ENCODE assay signal across 19 cellular contexts in the genomic region with DNA sequence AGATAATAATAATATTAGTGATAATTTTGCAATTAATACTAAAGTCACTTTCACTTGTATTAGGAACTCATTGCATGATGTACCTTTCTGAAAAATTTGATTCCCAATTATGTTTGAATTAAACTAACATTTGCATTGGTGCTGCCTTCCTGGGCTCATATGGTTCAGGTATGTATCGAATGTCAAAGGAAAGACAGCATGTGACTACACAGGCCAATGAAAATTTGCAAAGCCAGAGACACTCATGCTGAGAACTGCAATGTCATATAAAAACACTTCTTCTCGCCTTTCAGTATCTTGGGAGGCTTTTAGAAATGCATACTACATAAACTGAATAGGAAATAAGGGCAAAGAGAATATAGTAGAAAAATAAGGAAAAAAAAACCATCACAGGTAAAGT.
"Had no signal": no experiment of that assay in that cellular context is flagged by ENCODE, and none has a peak within 500 bp of the region (broad histone marks: within the 10 kb centered on the region; RNA-seq: fewer than 3 reads in every experiment).

No MANE protein-coding gene starts in this region.

- DNase-seq: activated B cell treated with CpG ODN at 0.5 μM for 24 hours; activated CD4-positive, alpha-beta T cell treated with anti-CD3 and anti-CD28 coated beads for 36 hours; activated CD4-positive, alpha-beta T cell treated with anti-CD3 and anti-CD28 coated beads, Interleukin-2, amount 50 U/mL, for 4 hours; activated CD8-positive, alpha-beta memory T cell treated with anti-CD3 and anti-CD28 coated beads for 24 hours; activated CD8-positive, alpha-beta memory T cell treated with anti-CD3 and anti-CD28 coated beads, Interleukin-2, amount 50 U/mL, for 4 hours; activated naive CD4-positive, alpha-beta T cell; activated naive CD8-positive, alpha-beta T cell treated with anti-CD3 and anti-CD28 coated beads for 36 hours; activated T-cell treated with anti-CD3 and anti-CD28 coated beads, Interleukin-2, amount 50 U/mL, for 24 hours; effector memory CD4-positive, alpha-beta T cell; foreskin keratinocyte; hippocampal formation; mucosa of descending colon; nucleus accumbens; right lobe of liver; stimulated activated CD4-positive, alpha-beta T cell treated with anti-CD3 and anti-CD28 coated beads, Interleukin-1b, Interleukin-23, amount 100 ng/mL, for 48 hours; substantia nigra; T1000; tibial artery had no signal

- H3K4me1 ChIP-seq: foreskin keratinocyte, right lobe of liver had no signal

- H3K9me3 ChIP-seq: mucosa of descending colon, right lobe of liver, tibial artery had no signal

- H3K27me3 ChIP-seq: foreskin keratinocyte, right lobe of liver, tibial artery had no signal

- H3K4me3 ChIP-seq: mucosa of descending colon, right lobe of liver, skin epidermis, tibial artery had no signal

- H3K36me3 ChIP-seq: right lobe of liver, tibial artery had no signal

- H3K27ac ChIP-seq: foreskin keratinocyte, right lobe of liver, skin epidermis had no signal
